8 cellular contexts compared by ENCODE assay signal in genomic region chr19:13906525-13906904, GRCh38. TPM values are rescaled to one million over a fixed set of nuclear protein-coding genes. Genes with fewer than 3 reads are reported as not detected.
DNase-seq lines count a peak whose midpoint lies in the region; ATAC-seq and TF ChIP-seq lines count a peak whose summit lies in the region.

No MANE protein-coding gene starts in this region.

- peak overlapping the region; percentile 77 for H3K27ac Mint-ChIP-seq in activated CD4-positive, alpha-beta T cell treated with anti-CD3 and anti-CD28 coated beads for 36 hours
- peak overlapping the region; percentile 50 for H3K27ac Mint-ChIP-seq in osteocyte (ENCODE audit: unreplicated experiment)

- CTCF ChIA-PET in activated CD4-positive, alpha-beta T cell treated with anti-CD3 and anti-CD28 coated beads for 36 hours (lab: Charles Lee), result interaction anchor here (0.5 to 1.3 kb wide), 8 partner anchors 14 to 167 kb away, joined by 3 read pairs; partner anchors contain the start of genes DCAF15, IL27RA and PALM3

- no peaks in the 10 kb centered on the region for H3K27me3 Mint-ChIP-seq in activated CD4-positive, alpha-beta T cell treated with anti-CD3 and anti-CD28 coated beads for 36 hours
- no peaks in the 10 kb centered on the region for H3K27me3 Mint-ChIP-seq in osteocyte (ENCODE audit: unreplicated experiment)

- DNase-seq in activated CD4-positive, alpha-beta T cell treated with anti-CD3 and anti-CD28 coated beads for 36 hours, result peak; percentile 49
- DNase-seq in fibroblast of lung (ENCODE audit: low read depth in 2 of 2) (no peak), osteocyte (ENCODE audit: extremely low spot score, unreplicated experiment) (no peak), NCI-H2029 treated with DMSO at 0.1 percent for 48 hours (lab: John Stamatoyannopoulos, UW) (no peak), HuH-7 (ENCODE audit: low spot score) (no peak), GM03348 (ENCODE audit: low spot score) (no peak)

- H3K27ac ChIP-seq in fibroblast of lung (ENCODE audit: insufficient read depth, low read length), result no peak overlapping the region

- peak overlapping the region; percentile 69 for H3K9ac ChIP-seq in fibroblast of lung (ENCODE audit: insufficient read depth, low read length)

- H3K9me3 ChIP-seq in fibroblast of lung (ENCODE audit: control insufficient read depth, insufficient read depth, low read depth, low read length), result no peaks in the 10 kb centered on the region

- H3K79me2 ChIP-seq in fibroblast of lung (ENCODE audit: control insufficient read depth, insufficient read depth, low read length), result no peaks in the 10 kb centered on the region

- peaks cover 9% of the 10 kb centered on the region for H3K36me3 Mint-ChIP-seq in activated CD4-positive, alpha-beta T cell treated with anti-CD3 and anti-CD28 coated beads for 36 hours (ENCODE audit: low read depth)
- H3K36me3 Mint-ChIP-seq in osteocyte (ENCODE audit: unreplicated experiment), result peaks cover 7% of the 10 kb centered on the region

- peak overlapping the region; percentile 64 for H3K4me2 ChIP-seq in fibroblast of lung (ENCODE audit: extremely low read depth, insufficient read depth, low read length)

- peaks cover 1% of the 10 kb centered on the region for H3K9me3 Mint-ChIP-seq in activated CD4-positive, alpha-beta T cell treated with anti-CD3 and anti-CD28 coated beads for 36 hours (ENCODE audit: low read depth)
- no peaks in the 10 kb centered on the region for H3K9me3 Mint-ChIP-seq in osteocyte (ENCODE audit: unreplicated experiment)

- H3K36me3 ChIP-seq in fibroblast of lung (ENCODE audit: control insufficient read depth, insufficient read depth, low read length), result no peaks in the 10 kb centered on the region

- no peaks in the 10 kb centered on the region for H3K27me3 ChIP-seq in fibroblast of lung (ENCODE audit: control insufficient read depth, insufficient read depth, low read length)

- no peaks in the 10 kb centered on the region for H4K20me1 ChIP-seq in fibroblast of lung (ENCODE audit: control insufficient read depth, extremely low read depth, insufficient read depth, low read length)

- H2AFZ ChIP-seq in fibroblast of lung (ENCODE audit: low read length), result no peak overlapping the region

- no peaks in the 10 kb centered on the region for H3K4me1 ChIP-seq in fibroblast of lung (ENCODE audit: control insufficient read depth, extremely low read depth, insufficient read depth, low read length)

- H3K4me3 Mint-ChIP-seq in activated CD4-positive, alpha-beta T cell treated with anti-CD3 and anti-CD28 coated beads for 36 hours, result peak overlapping the region; percentile 75
- peak overlapping the region; percentile 79 for H3K4me3 Mint-ChIP-seq in osteocyte (ENCODE audit: unreplicated experiment)

- TF ChIP-seq CTCF in fibroblast of lung (conservative IDR thresholded peaks at IDR 0.05 in 1 of 2, IDR thresholded peaks at IDR 0.05 in 1 of 2; ENCODE audit: low read depth in 1 of 2, low read length in 2 of 2) (no peak), osteocyte (IDR thresholded peaks at IDR 0.05) (no peak)

- ATAC-seq in GM19025 (IDR thresholded peaks at IDR 0.05; ENCODE audit: low read depth, unreplicated experiment) (peak; percentile 13), HG03460 (IDR thresholded peaks at IDR 0.05; ENCODE audit: unreplicated experiment) (peak; percentile 14)
- ATAC-seq in activated CD4-positive, alpha-beta T cell treated with anti-CD3 and anti-CD28 coated beads for 36 hours, result peak; percentile 27

- H3K4me1 Mint-ChIP-seq in activated CD4-positive, alpha-beta T cell treated with anti-CD3 and anti-CD28 coated beads for 36 hours, result peaks cover 14% of the 10 kb centered on the region
- peaks cover 14% of the 10 kb centered on the region for H3K4me1 Mint-ChIP-seq in osteocyte (ENCODE audit: unreplicated experiment)

- intact Hi-C loops in activated CD4-positive, alpha-beta T cell treated with anti-CD3 and anti-CD28 coated beads for 36 hours (cut with DNase I, micrococcal nuclease), result loop anchor here in 1 of 2 experiments (1.0 kb wide), 8 partner anchors 15 to 175 kb away; partner anchors contain the start of genes DCAF15 and RFX1

- POLR2A ChIA-PET in activated CD4-positive, alpha-beta T cell treated with anti-CD3 and anti-CD28 coated beads for 36 hours (lab: Charles Lee), result interaction anchor here (0.7 kb wide), 1 partner anchor 132 kb away, joined by 3 read pairs; no protein-coding TSS in a partner anchor

- H3K4me3 ChIP-seq in fibroblast of lung (replicated peaks in 1 of 4; ENCODE audit: control extremely low read depth in 1 of 4, insufficient read depth in 1 of 4, low read depth in 3 of 4, low read length in 4 of 4), result peak overlapping the region; percentile 56 to 81 (median 64)

RNA-seq across cellular contexts. Expression of gene CC2D1A, which starts 0.5 kb away (rescaled TPM):
- 10 to 100 TPM; 30.2 to 34.3 TPM for total RNA-seq in activated CD4-positive, alpha-beta T cell treated with anti-CD3 and anti-CD28 coated beads for 36 hours
- 5.1 and 10.6 TPM in 2 replicates for total RNA-seq in fibroblast of lung
- 7.0 and 9.3 TPM in 2 replicates for polyA plus RNA-seq in fibroblast of lung
- polyA plus RNA-seq in fibroblast of lung (2012), result 14.2 and 16.7 TPM in 2 replicates
- polyA minus RNA-seq in fibroblast of lung (ENCODE audit: low replicate concordance), result 15.3 and 30.0 TPM in 2 replicates
- 44.3 and 51.3 TPM in 2 replicates for total RNA-seq in osteocyte

RNA-seq across cellular contexts. Expression of gene BRME1, which starts 0.6 kb away (rescaled TPM):
- 1 to 10 TPM; 5.3 to 5.5 TPM for total RNA-seq in activated CD4-positive, alpha-beta T cell treated with anti-CD3 and anti-CD28 coated beads for 36 hours
- total RNA-seq in fibroblast of lung (0.51 and 0.83 TPM in 2 replicates), osteocyte (3.7 and 4.1 TPM in 2 replicates)
- 0.23 and 0.29 TPM in 2 replicates for polyA plus RNA-seq in fibroblast of lung
- polyA plus RNA-seq in fibroblast of lung (2012), result 0.26 and 0.40 TPM in 2 replicates
- polyA minus RNA-seq in fibroblast of lung (ENCODE audit: low replicate concordance), result 0.20 TPM in 1 of 2 replicates, not detected in the other

RNA-seq across cellular contexts. Expression of gene NANOS3, which starts 29.6 kb away (rescaled TPM):
- 1 to 10 TPM; 1.2 to 1.6 TPM for total RNA-seq in activated CD4-positive, alpha-beta T cell treated with anti-CD3 and anti-CD28 coated beads for 36 hours
- total RNA-seq in fibroblast of lung (not detected in 2 replicates), osteocyte (1.1 and 3.5 TPM in 2 replicates)
- not detected in 2 replicates for polyA plus RNA-seq in fibroblast of lung
- 0.83 and 1.5 TPM in 2 replicates for polyA plus RNA-seq in fibroblast of lung (2012)
- polyA minus RNA-seq in fibroblast of lung (ENCODE audit: low replicate concordance), result not detected in 2 replicates

RNA-seq across cellular contexts. Expression of gene PODNL1, which starts 31.7 kb away (rescaled TPM):
- under 1 TPM; 0.25 to 0.46 TPM for total RNA-seq in activated CD4-positive, alpha-beta T cell treated with anti-CD3 and anti-CD28 coated beads for 36 hours
- total RNA-seq in fibroblast of lung (1.0 and 2.1 TPM in 2 replicates), osteocyte (2.3 and 2.4 TPM in 2 replicates)
- 3.5 and 6.9 TPM in 2 replicates for polyA plus RNA-seq in fibroblast of lung
- polyA plus RNA-seq in fibroblast of lung (2012), result 6.4 and 13.3 TPM in 2 replicates
- polyA minus RNA-seq in fibroblast of lung (ENCODE audit: low replicate concordance), result 1.3 and 10.2 TPM in 2 replicates

RNA-seq across cellular contexts. Expression of gene DCAF15, which starts 45.8 kb away (rescaled TPM):
- 10 to 100 TPM; 55.8 to 61.6 TPM for total RNA-seq in activated CD4-positive, alpha-beta T cell treated with anti-CD3 and anti-CD28 coated beads for 36 hours
- 5.1 and 6.3 TPM in 2 replicates for total RNA-seq in fibroblast of lung
- polyA plus RNA-seq in fibroblast of lung, result 9.5 and 14.3 TPM in 2 replicates
- polyA plus RNA-seq in fibroblast of lung (2012), result 11.0 and 23.0 TPM in 2 replicates
- 13.7 and 40.2 TPM in 2 replicates for polyA minus RNA-seq in fibroblast of lung (ENCODE audit: low replicate concordance)
- 27.4 and 29.3 TPM in 2 replicates for total RNA-seq in osteocyte
